Comparison of ENCODE assay signal across 9 cellular contexts in genomic region chr2:41698787-41699422, GRCh38.
DNase-seq lines count a peak whose midpoint lies in the region; ATAC-seq and TF ChIP-seq lines count a peak whose summit lies in the region.
"Had no signal": no experiment of that assay in that cellular context is flagged by ENCODE, and none has a peak within 500 bp of the region (broad histone marks: within the 10 kb centered on the region; RNA-seq: fewer than 3 reads in every experiment).

No MANE protein-coding gene starts in this region.

- in situ Hi-C loops in ACHN (cut with HindIII; ENCODE audit: low pct_ligation_motif_present, low pct_unique_long_range_greater_than_20kb, low sequenced_read_pairs) (no loop called here), GM13977 (cut with MboI; ENCODE audit: low pct_unique_long_range_greater_than_20kb, low sequenced_read_pairs, unreplicated experiment) (no loop called here)

- peak; percentile 14 for DNase-seq in ACHN
- DNase-seq in GM13977 (ENCODE audit: low spot score), result peak; percentile 42
- peak; percentile 60 for DNase-seq in Right ventricle myocardium superior
- DNase-seq in retinal pigment epithelial cell (ENCODE audit: low read depth), result no peak
- DNase-seq in HPDE6-E6E7 (ENCODE audit: extremely low spot score), result no peak
- DNase-seq in ureter (ENCODE audit: low spot score), result no peak
- DNase-seq: activated naive CD8-positive, alpha-beta T cell treated with anti-CD3 and anti-CD28 coated beads, Interleukin-2, amount 10 ng/mL, durations not matched to agents 7 days and 5 days had no signal

- peak; percentile 84 for ATAC-seq in SK-N-SH treated with all-trans-retinoic acid at 6 μM for 48 hours
- peak; percentile 80 for ATAC-seq in Right ventricle myocardium superior (ENCODE audit: poor library complexity)
- no peak for ATAC-seq in HG03442 (IDR thresholded peaks at IDR 0.05; ENCODE audit: unreplicated experiment)

- intact Hi-C loops in Right ventricle myocardium superior (cut with DNase I), result loop anchor here (5.0 kb wide), 1 partner anchor 287 kb away; no protein-coding TSS in a partner anchor

- peak; percentile 71 for TF ChIP-seq CTCF in GM13977 (IDR thresholded peaks at IDR 0.05; ENCODE audit: extremely low read depth, insufficient read depth, missing control alignments)
- TF ChIP-seq CTCF in retinal pigment epithelial cell (conservative IDR thresholded peaks at IDR 0.05; ENCODE audit: low read depth, low read length), result peak; percentile 89

- peak overlapping the region; percentile 18 for H3K4me3 ChIP-seq in retinal pigment epithelial cell (ENCODE audit: low read length)

TF ChIP-seq in SK-N-SH treated with all-trans-retinoic acid at 6 μM for 48 hours, 23 proteins besides CTCF, POLR2A, EP300 and RAD21:
- TF ChIP-seq CSDC2 (CRISPR knock-in tag; IDR thresholded peaks at IDR 0.05) (no peak), PATZ1 (CRISPR knock-in tag; IDR thresholded peaks at IDR 0.05; ENCODE audit: borderline replicate concordance) (no peak), CSRNP3 (CRISPR knock-in tag; IDR thresholded peaks at IDR 0.05) (no peak), OSR1 (CRISPR knock-in tag; IDR thresholded peaks at IDR 0.05) (no peak), TOX (CRISPR knock-in tag; IDR thresholded peaks at IDR 0.05; ENCODE audit: borderline replicate concordance) (no peak), TSHZ2 (CRISPR knock-in tag; IDR thresholded peaks at IDR 0.05) (peak; percentile 8; the same call in 1 of the 2 replicates), ZNF8 (CRISPR knock-in tag; IDR thresholded peaks at IDR 0.05) (no peak)

Comparison
In these comparisons a context has a peak if more than half of its experiments do, and no peak if none do; other contexts are left out.
1. DNase-seq: peak in ACHN (single experiment), GM13977 (single experiment) and Right ventricle myocardium superior (single experiment); none in retinal pigment epithelial cell (single experiment), HPDE6-E6E7 (single experiment) and ureter (single experiment).